ENCODE assay signal across 8 cellular contexts in the genomic region with DNA sequence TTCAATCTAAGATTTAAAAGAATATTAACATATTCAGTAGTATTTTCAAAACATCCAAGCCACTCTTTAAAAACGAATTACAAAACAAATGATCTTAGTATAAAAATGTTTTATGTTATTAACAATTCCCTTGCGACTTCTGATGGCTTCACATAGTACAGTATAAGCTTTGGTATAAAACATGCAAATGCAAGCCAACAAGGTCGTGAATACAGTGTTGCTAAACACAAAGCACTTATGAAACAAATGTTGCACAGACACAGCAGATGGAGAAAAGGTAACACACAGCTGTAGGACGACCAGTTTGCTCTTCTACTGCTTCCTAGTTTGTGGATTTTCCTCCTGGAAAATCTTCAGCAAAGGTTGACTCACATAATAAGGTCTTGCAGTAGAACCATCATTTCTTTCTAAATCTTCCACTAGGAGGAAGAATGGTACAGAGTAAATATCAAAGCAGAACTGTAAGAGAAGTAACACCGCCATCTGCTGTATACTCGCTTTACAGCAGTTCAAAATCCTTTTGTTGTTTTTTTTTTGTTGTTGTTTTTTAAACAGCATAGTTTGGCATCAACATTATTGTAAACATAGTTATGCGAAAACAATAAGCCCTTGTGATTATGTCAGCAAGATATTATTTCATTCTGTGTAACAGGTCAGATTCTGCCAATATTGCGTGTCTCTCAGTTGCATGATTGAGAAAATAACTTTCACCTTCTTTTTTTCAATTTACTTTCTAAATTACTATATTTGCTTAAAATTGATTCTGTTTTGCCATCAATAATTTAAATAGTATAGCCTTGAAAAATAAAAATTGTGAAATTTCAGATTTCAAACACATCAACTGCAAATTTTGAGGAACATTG.
DNase-seq lines count a peak whose midpoint lies in the region; ATAC-seq and TF ChIP-seq lines count a peak whose summit lies in the region.

No MANE protein-coding gene starts in this region.

- no peaks in the 10 kb centered on the region for H3K4me1 ChIP-seq in GM23248 (ENCODE audit: insufficient read depth)
- peaks cover 4% of the 10 kb centered on the region for H3K4me1 ChIP-seq in KMS-11 (ENCODE audit: low read depth, poor library complexity, severe bottlenecking)

- intact Hi-C loops in activated CD8-positive, alpha-beta T cell treated with anti-CD3 and anti-CD28 coated beads for 36 hours (cut with micrococcal nuclease) = loop anchor here (1.0 kb wide), 1 partner anchor 431 kb away; no protein-coding TSS in a partner anchor

- peak; percentile 2 for DNase-seq in activated CD8-positive, alpha-beta T cell treated with anti-CD3 and anti-CD28 coated beads for 36 hours
- no peak for DNase-seq in activated CD8-positive, alpha-beta T cell treated with anti-CD3 and anti-CD28 coated beads, Interleukin-2, amount 10 ng/mL, durations not matched to agents 7 days and 5 days
- peak; percentile 74 for DNase-seq in GM23248
- DNase-seq in SK-MEL-5 (ENCODE audit: low read depth, low spot score) = peak; percentile 67
- DNase-seq in fibroblast of the aortic adventitia (ENCODE audit: low read depth) = peak; percentile 59
- peak; percentile 5 for DNase-seq in pulmonary artery endothelial cell (ENCODE audit: low read depth, low spot score)
- DNase-seq in stimulated activated CD4-positive, alpha-beta T cell treated with anti-CD3 and anti-CD28 coated beads, Interleukin-2, amount 100 ng/mL, for 24 hours = no peak

- no peaks in the 10 kb centered on the region for H3K36me3 Mint-ChIP-seq in activated CD8-positive, alpha-beta T cell treated with anti-CD3 and anti-CD28 coated beads for 36 hours (ENCODE audit: low read depth)
- H3K36me3 Mint-ChIP-seq in activated CD8-positive, alpha-beta T cell treated with anti-CD3 and anti-CD28 coated beads, Interleukin-2, amount 10 ng/mL, durations not matched to agents 7 days and 5 days (ENCODE audit: low read depth) = no peaks in the 10 kb centered on the region

- no peak overlapping the region for H2AFZ ChIP-seq in GM23248
- H2AFZ ChIP-seq in KMS-11 (ENCODE audit: low read depth) = no peak overlapping the region

- H3K9me2 ChIP-seq in GM23248 (ENCODE audit: insufficient read depth) = no peaks in the 10 kb centered on the region

- in situ Hi-C loops in GM23248 (cut with MboI) (loop anchor here (5.0 kb wide), 1 partner anchor 431 kb away; no protein-coding TSS in a partner anchor), SK-MEL-5 (cut with HindIII; ENCODE audit: low pct_unique_long_range_greater_than_20kb, low sequenced_read_pairs) (no loop called here)

- H3K4me3 ChIP-seq in GM23248 = no peak overlapping the region
- no peak overlapping the region for H3K4me3 ChIP-seq in KMS-11 (IDR thresholded peaks at IDR 0.05; ENCODE audit: insufficient read depth, low read depth, low read length)
- no peak overlapping the region for H3K4me3 ChIP-seq in fibroblast of the aortic adventitia (ENCODE audit: low read depth, low read length)

- H3K9me3 Mint-ChIP-seq in activated CD8-positive, alpha-beta T cell treated with anti-CD3 and anti-CD28 coated beads for 36 hours = no peaks in the 10 kb centered on the region
- no peaks in the 10 kb centered on the region for H3K9me3 Mint-ChIP-seq in activated CD8-positive, alpha-beta T cell treated with anti-CD3 and anti-CD28 coated beads, Interleukin-2, amount 10 ng/mL, durations not matched to agents 7 days and 5 days (ENCODE audit: insufficient read depth)

- CTCF ChIA-PET in activated CD8-positive, alpha-beta T cell treated with anti-CD3 and anti-CD28 coated beads for 36 hours (lab: Charles Lee) = interaction anchor here (0.8 to 2.8 kb wide), 6 partner anchors 9 to 434 kb away, joined by 3 to 9 read pairs (median 4); no protein-coding TSS in a partner anchor
- CTCF ChIA-PET in activated CD8-positive, alpha-beta T cell treated with anti-CD3 and anti-CD28 coated beads, Interleukin-2, amount 10 ng/mL, durations not matched to agents 7 days and 5 days (lab: Charles Lee) = interaction anchor here (0.8 to 2.1 kb wide), 2 partner anchors 432 to 434 kb away, joined by 5 to 14 read pairs; no protein-coding TSS in a partner anchor

- H3K4me1 Mint-ChIP-seq in activated CD8-positive, alpha-beta T cell treated with anti-CD3 and anti-CD28 coated beads for 36 hours (ENCODE audit: low read depth) = no peaks in the 10 kb centered on the region
- H3K4me1 Mint-ChIP-seq in activated CD8-positive, alpha-beta T cell treated with anti-CD3 and anti-CD28 coated beads, Interleukin-2, amount 10 ng/mL, durations not matched to agents 7 days and 5 days (ENCODE audit: low read depth) = no peaks in the 10 kb centered on the region

- POLR2A ChIA-PET in activated CD8-positive, alpha-beta T cell treated with anti-CD3 and anti-CD28 coated beads for 36 hours (lab: Charles Lee) = no interaction called here
- POLR2A ChIA-PET in activated CD8-positive, alpha-beta T cell treated with anti-CD3 and anti-CD28 coated beads, Interleukin-2, amount 10 ng/mL, durations not matched to agents 7 days and 5 days (lab: Charles Lee) = no interaction called here

- H3K9ac ChIP-seq in GM23248 (no peak overlapping the region), KMS-11 (no peak overlapping the region)

- ATAC-seq in activated CD8-positive, alpha-beta T cell treated with anti-CD3 and anti-CD28 coated beads for 36 hours = peak; percentile 61
- ATAC-seq in activated CD8-positive, alpha-beta T cell treated with anti-CD3 and anti-CD28 coated beads, Interleukin-2, amount 10 ng/mL, durations not matched to agents 7 days and 5 days = no peak

- H3K79me2 ChIP-seq in GM23248 (ENCODE audit: insufficient read depth) (no peaks in the 10 kb centered on the region), KMS-11 (ENCODE audit: insufficient read depth, low read depth) (no peaks in the 10 kb centered on the region)

- H3F3A ChIP-seq in GM23248 (ENCODE audit: insufficient read depth) = no peaks in the 10 kb centered on the region

- no peaks in the 10 kb centered on the region for H3K27me3 Mint-ChIP-seq in activated CD8-positive, alpha-beta T cell treated with anti-CD3 and anti-CD28 coated beads for 36 hours
- H3K27me3 Mint-ChIP-seq in activated CD8-positive, alpha-beta T cell treated with anti-CD3 and anti-CD28 coated beads, Interleukin-2, amount 10 ng/mL, durations not matched to agents 7 days and 5 days (ENCODE audit: low read depth) = no peaks in the 10 kb centered on the region

- H3K4me2 ChIP-seq in GM23248 (ENCODE audit: unreplicated experiment) (no peak overlapping the region), KMS-11 (no peak overlapping the region)

- H4K20me1 ChIP-seq in GM23248 (ENCODE audit: insufficient read depth) (no peaks in the 10 kb centered on the region), KMS-11 (ENCODE audit: insufficient read depth) (no peaks in the 10 kb centered on the region)

- H3K36me3 ChIP-seq in GM23248 (ENCODE audit: low read depth) (no peaks in the 10 kb centered on the region), KMS-11 (ENCODE audit: insufficient read depth) (no peaks in the 10 kb centered on the region)

- H3K4me3 Mint-ChIP-seq in activated CD8-positive, alpha-beta T cell treated with anti-CD3 and anti-CD28 coated beads for 36 hours = no peak overlapping the region
- H3K4me3 Mint-ChIP-seq in activated CD8-positive, alpha-beta T cell treated with anti-CD3 and anti-CD28 coated beads, Interleukin-2, amount 10 ng/mL, durations not matched to agents 7 days and 5 days = no peak overlapping the region

- H3K27me3 ChIP-seq in GM23248 (replicated peaks; ENCODE audit: insufficient read depth) (no peaks in the 10 kb centered on the region; the same call in 1 of the 2 replicates), KMS-11 (ENCODE audit: insufficient read depth, low read depth) (no peaks in the 10 kb centered on the region)

- WGBS in GM23248 (ENCODE audit: low coverage in 1 of 2, low lambda C conversion rate in 2 of 2, missing lambda C conversion rate in 2 of 2), 2 experiments = 17 to 19% methylated on average over 8 of the region's 8 CpGs

- peak; percentile 72 for TF ChIP-seq CTCF in activated CD8-positive, alpha-beta T cell treated with anti-CD3 and anti-CD28 coated beads for 36 hours (IDR thresholded peaks at IDR 0.05)
- TF ChIP-seq CTCF in KMS-11 (conservative IDR thresholded peaks at IDR 0.05; ENCODE audit: low read depth, low read length) (peak; percentile 76), fibroblast of the aortic adventitia (IDR thresholded peaks at IDR 0.05; ENCODE audit: insufficient read depth, low read length) (peak; percentile 76)

- no peaks in the 10 kb centered on the region for H3K9me3 ChIP-seq in GM23248 (ENCODE audit: low read depth)

- no peak overlapping the region for H3K27ac Mint-ChIP-seq in activated CD8-positive, alpha-beta T cell treated with anti-CD3 and anti-CD28 coated beads for 36 hours
- no peak overlapping the region for H3K27ac Mint-ChIP-seq in activated CD8-positive, alpha-beta T cell treated with anti-CD3 and anti-CD28 coated beads, Interleukin-2, amount 10 ng/mL, durations not matched to agents 7 days and 5 days

- H3K27ac ChIP-seq in GM23248 (no peak overlapping the region), KMS-11 (no peak overlapping the region)

Comparison
In these comparisons a context has a peak if more than half of its experiments do, and no peak if none do; other contexts are left out.
1. DNase-seq: peak in activated CD8-positive, alpha-beta T cell treated with anti-CD3 and anti-CD28 coated beads for 36 hours (single experiment), GM23248 (single experiment), SK-MEL-5 (single experiment), fibroblast of the aortic adventitia (single experiment) and pulmonary artery endothelial cell (single experiment); none in activated CD8-positive, alpha-beta T cell treated with anti-CD3 and anti-CD28 coated beads, Interleukin-2, amount 10 ng/mL, durations not matched to agents 7 days and 5 days (single experiment) and stimulated activated CD4-positive, alpha-beta T cell treated with anti-CD3 and anti-CD28 coated beads, Interleukin-2, amount 100 ng/mL, for 24 hours (0 of 2).
2. Peak in every context shown above with its lines, with median percentiles within 50 percentile points of each other: CTCF ChIP-seq.